ENCODE assay signal across 2 cellular contexts in the genomic region with DNA sequence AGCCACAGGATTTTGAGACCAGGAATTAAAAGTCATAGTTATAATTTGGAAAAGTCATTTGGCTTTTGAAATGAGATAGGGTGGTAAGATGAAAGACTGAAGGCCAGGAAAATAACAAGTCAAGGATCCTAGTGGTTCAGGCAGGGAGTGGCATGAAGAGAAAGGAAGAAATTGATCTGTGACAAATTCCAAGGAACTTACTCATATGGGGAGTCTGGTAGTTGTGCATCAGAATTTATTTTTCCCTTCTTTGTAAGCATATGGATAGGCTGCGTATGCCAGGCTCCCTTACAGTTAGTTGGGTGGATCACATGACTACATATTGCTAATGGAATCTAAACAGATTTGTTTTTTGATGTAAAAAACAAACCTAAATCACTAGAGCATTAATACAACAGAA.
TF ChIP-seq lines count a peak whose summit lies in the region.

No MANE protein-coding gene starts in this region.

TF ChIP-seq in HCT116, 20 proteins besides CTCF, POLR2A, EP300 and RAD21:
- TF ChIP-seq TCF7L2 (IDR thresholded peaks at IDR 0.05; ENCODE audit: borderline replicate concordance, extremely low read depth, insufficient read depth, insufficient read length) (no peak), SRF (IDR thresholded peaks at IDR 0.05; ENCODE audit: low read depth) (no peak), YY1 (IDR thresholded peaks at IDR 0.05; ENCODE audit: extremely low read depth, insufficient replicate concordance, low read depth, low read length) (no peak), SP1 (IDR thresholded peaks at IDR 0.05; ENCODE audit: low read depth) (no peak), ZFX (IDR thresholded peaks at IDR 0.05) (no peak), ZNF274 (IDR thresholded peaks at IDR 0.05; ENCODE audit: low read depth, low read length) (no peak), EGR1 (IDR thresholded peaks at IDR 0.05; ENCODE audit: low read depth) (no peak)

TF ChIP-seq in SK-N-SH, 30 proteins besides CTCF, POLR2A, EP300 and RAD21:
- TF ChIP-seq JUND (IDR thresholded peaks at IDR 0.05) (peak; percentile 35; the same call in 1 of the 2 replicates), EZH2phosphoT487 (IDR thresholded peaks at IDR 0.05; ENCODE audit: borderline replicate concordance, low read depth) (no peak), TEAD4 (IDR thresholded peaks at IDR 0.05; ENCODE audit: borderline replicate concordance, insufficient read depth) (peak; percentile 36; the same call in 1 of the 2 replicates), FOSL2 (IDR thresholded peaks at IDR 0.05; ENCODE audit: borderline replicate concordance, low read depth) (peak; percentile 19; the same call in 1 of the 2 replicates), FOXJ3 (CRISPR knock-in tag; IDR thresholded peaks at IDR 0.05) (no peak)
- TF ChIP-seq, protein P1, sequence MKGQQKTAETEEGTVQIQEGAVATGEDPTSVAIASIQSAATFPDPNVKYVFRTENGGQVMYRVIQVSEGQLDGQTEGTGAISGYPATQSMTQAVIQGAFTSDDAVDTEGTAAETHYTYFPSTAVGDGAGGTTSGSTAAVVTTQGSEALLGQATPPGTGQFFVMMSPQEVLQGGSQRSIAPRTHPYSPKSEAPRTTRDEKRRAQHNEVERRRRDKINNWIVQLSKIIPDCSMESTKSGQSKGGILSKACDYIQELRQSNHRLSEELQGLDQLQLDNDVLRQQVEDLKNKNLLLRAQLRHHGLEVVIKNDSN (IDR thresholded peaks at IDR 0.05; ENCODE audit: borderline replicate concordance, low read depth), result peak; percentile 48; the same call in 1 of the 2 replicates
- TF ChIP-seq, protein P2, sequence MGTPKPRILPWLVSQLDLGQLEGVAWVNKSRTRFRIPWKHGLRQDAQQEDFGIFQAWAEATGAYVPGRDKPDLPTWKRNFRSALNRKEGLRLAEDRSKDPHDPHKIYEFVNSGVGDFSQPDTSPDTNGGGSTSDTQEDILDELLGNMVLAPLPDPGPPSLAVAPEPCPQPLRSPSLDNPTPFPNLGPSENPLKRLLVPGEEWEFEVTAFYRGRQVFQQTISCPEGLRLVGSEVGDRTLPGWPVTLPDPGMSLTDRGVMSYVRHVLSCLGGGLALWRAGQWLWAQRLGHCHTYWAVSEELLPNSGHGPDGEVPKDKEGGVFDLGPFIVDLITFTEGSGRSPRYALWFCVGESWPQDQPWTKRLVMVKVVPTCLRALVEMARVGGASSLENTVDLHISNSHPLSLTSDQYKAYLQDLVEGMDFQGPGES (IDR thresholded peaks at IDR 0.05; ENCODE audit: low read depth, low read length), result no peak
